21 cellular contexts compared by ENCODE assay signal in genomic region chr3:171879472-171879871, GRCh38. TPM values are rescaled to one million over a fixed set of nuclear protein-coding genes. Genes with fewer than 3 reads are reported as not detected.
"Had no signal": no experiment of that assay in that cellular context is flagged by ENCODE, and none has a peak within 500 bp of the region (broad histone marks: within the 10 kb centered on the region; RNA-seq: fewer than 3 reads in every experiment).

No MANE protein-coding gene starts in this region.

- H3K9me3 Mint-ChIP-seq: activated naive CD8-positive, alpha-beta T cell treated with anti-CD3 and anti-CD28 coated beads, Interleukin-2, amount 10 ng/mL, durations not matched to agents 7 days and 5 days; immature natural killer cell; stimulated activated memory B cell treated with anti-CD40 and anti-IgM and Interleukin-4, amounts not matched to agents 10 μg/mL and 1 μg/mL and 100 μg/mL, for 72 hours; T-helper 1 cell treated with Interleukin-12 subunit alpha and Interleukin-12 subunit beta and Interleukin-4 antibody, amounts not matched to agents 30 μg/mL and 1 μg/mL, for 36 hours; WTC11 had no signal

- H3K36me3 Mint-ChIP-seq: activated naive CD8-positive, alpha-beta T cell treated with anti-CD3 and anti-CD28 coated beads, Interleukin-2, amount 10 ng/mL, durations not matched to agents 7 days and 5 days; immature natural killer cell; stimulated activated memory B cell treated with anti-CD40 and anti-IgM and Interleukin-4, amounts not matched to agents 10 μg/mL and 1 μg/mL and 100 μg/mL, for 72 hours; WTC11 had no signal

- H3K27ac Mint-ChIP-seq: activated CD8-positive, alpha-beta T cell treated with anti-CD3 and anti-CD28 coated beads, Interleukin-2, amount 10 ng/mL, durations not matched to agents 7 days and 5 days; activated naive CD8-positive, alpha-beta T cell treated with anti-CD3 and anti-CD28 coated beads, Interleukin-2, amount 10 ng/mL, durations not matched to agents 7 days and 5 days; immature natural killer cell; stimulated activated memory B cell treated with anti-CD40 and anti-IgM and Interleukin-4, amounts not matched to agents 10 μg/mL and 1 μg/mL and 100 μg/mL, for 72 hours; T-helper 1 cell treated with Interleukin-12 subunit alpha and Interleukin-12 subunit beta and Interleukin-4 antibody, amounts not matched to agents 30 μg/mL and 1 μg/mL, for 36 hours; WTC11 had no signal

- H3K4me3 Mint-ChIP-seq: activated CD8-positive, alpha-beta T cell treated with anti-CD3 and anti-CD28 coated beads, Interleukin-2, amount 10 ng/mL, durations not matched to agents 7 days and 5 days; activated naive CD8-positive, alpha-beta T cell treated with anti-CD3 and anti-CD28 coated beads, Interleukin-2, amount 10 ng/mL, durations not matched to agents 7 days and 5 days; immature natural killer cell; stimulated activated memory B cell treated with anti-CD40 and anti-IgM and Interleukin-4, amounts not matched to agents 10 μg/mL and 1 μg/mL and 100 μg/mL, for 72 hours; T-helper 1 cell treated with Interleukin-12 subunit alpha and Interleukin-12 subunit beta and Interleukin-4 antibody, amounts not matched to agents 30 μg/mL and 1 μg/mL, for 36 hours; WTC11 had no signal

- H3K4me1 Mint-ChIP-seq: activated naive CD8-positive, alpha-beta T cell treated with anti-CD3 and anti-CD28 coated beads, Interleukin-2, amount 10 ng/mL, durations not matched to agents 7 days and 5 days; immature natural killer cell; stimulated activated memory B cell treated with anti-CD40 and anti-IgM and Interleukin-4, amounts not matched to agents 10 μg/mL and 1 μg/mL and 100 μg/mL, for 72 hours had no signal

- H3K27me3 Mint-ChIP-seq: stimulated activated memory B cell treated with anti-CD40 and anti-IgM and Interleukin-4, amounts not matched to agents 10 μg/mL and 1 μg/mL and 100 μg/mL, for 72 hours had no signal

- H3K9me3 ChIP-seq: spleen, upper lobe of right lung had no signal

- H3K27me3 ChIP-seq: dorsolateral prefrontal cortex, spleen, upper lobe of right lung had no signal

- H3K4me3 ChIP-seq: dorsolateral prefrontal cortex, spleen, upper lobe of right lung had no signal

- H3K36me3 ChIP-seq: spleen, upper lobe of right lung had no signal

- FAIRE-seq: bronchial epithelial cell had no signal

- DNase-seq: activated CD4-positive, alpha-beta T cell treated with anti-CD3 and anti-CD28 coated beads for 48 hours; activated CD8-positive, alpha-beta memory T cell treated with anti-CD3 and anti-CD28 coated beads, Interleukin-2, amount 50 U/mL, for 48 hours; activated CD8-positive, alpha-beta T cell treated with anti-CD3 and anti-CD28 coated beads, Interleukin-2, amount 10 ng/mL, durations not matched to agents 7 days and 5 days; activated naive CD8-positive, alpha-beta T cell treated with anti-CD3 and anti-CD28 coated beads, Interleukin-2, amount 10 ng/mL, durations not matched to agents 7 days and 5 days; aorta; dorsolateral prefrontal cortex; immature natural killer cell; right cardiac atrium; spleen; stimulated activated CD4-positive, alpha-beta T cell treated with anti-CD3 and anti-CD28 coated beads, Interleukin-1b, Interleukin-23, amount 100 ng/mL, for 48 hours; substantia nigra; upper lobe of right lung had no signal

- ATAC-seq: activated CD8-positive, alpha-beta T cell treated with anti-CD3 and anti-CD28 coated beads, Interleukin-2, amount 10 ng/mL, durations not matched to agents 7 days and 5 days; esophagus mucosa; right cardiac atrium; WTC11 had no signal

- H3K27ac ChIP-seq: dorsolateral prefrontal cortex, spleen, upper lobe of right lung had no signal

RNA-seq across cellular contexts. Expression of gene TMEM212, which starts 36.3 kb away (rescaled TPM):
- total RNA-seq: activated CD8-positive, alpha-beta T cell treated with anti-CD3 and anti-CD28 coated beads, Interleukin-2, amount 10 ng/mL, durations not matched to agents 7 days and 5 days; activated naive CD8-positive, alpha-beta T cell treated with anti-CD3 and anti-CD28 coated beads, Interleukin-2, amount 10 ng/mL, durations not matched to agents 7 days and 5 days; aorta; bronchial epithelial cell; esophagus mucosa; fibroblast of villous mesenchyme; lung microvascular endothelial cell; posterior vena cava; right cardiac atrium; spleen; upper lobe of right lung; WTC11 had no signal
- polyA plus RNA-seq: aorta, immature natural killer cell, neural cell, right cardiac atrium, spleen had no signal
